Comparison of ENCODE assay signal across 9 cellular contexts in the genomic region with DNA sequence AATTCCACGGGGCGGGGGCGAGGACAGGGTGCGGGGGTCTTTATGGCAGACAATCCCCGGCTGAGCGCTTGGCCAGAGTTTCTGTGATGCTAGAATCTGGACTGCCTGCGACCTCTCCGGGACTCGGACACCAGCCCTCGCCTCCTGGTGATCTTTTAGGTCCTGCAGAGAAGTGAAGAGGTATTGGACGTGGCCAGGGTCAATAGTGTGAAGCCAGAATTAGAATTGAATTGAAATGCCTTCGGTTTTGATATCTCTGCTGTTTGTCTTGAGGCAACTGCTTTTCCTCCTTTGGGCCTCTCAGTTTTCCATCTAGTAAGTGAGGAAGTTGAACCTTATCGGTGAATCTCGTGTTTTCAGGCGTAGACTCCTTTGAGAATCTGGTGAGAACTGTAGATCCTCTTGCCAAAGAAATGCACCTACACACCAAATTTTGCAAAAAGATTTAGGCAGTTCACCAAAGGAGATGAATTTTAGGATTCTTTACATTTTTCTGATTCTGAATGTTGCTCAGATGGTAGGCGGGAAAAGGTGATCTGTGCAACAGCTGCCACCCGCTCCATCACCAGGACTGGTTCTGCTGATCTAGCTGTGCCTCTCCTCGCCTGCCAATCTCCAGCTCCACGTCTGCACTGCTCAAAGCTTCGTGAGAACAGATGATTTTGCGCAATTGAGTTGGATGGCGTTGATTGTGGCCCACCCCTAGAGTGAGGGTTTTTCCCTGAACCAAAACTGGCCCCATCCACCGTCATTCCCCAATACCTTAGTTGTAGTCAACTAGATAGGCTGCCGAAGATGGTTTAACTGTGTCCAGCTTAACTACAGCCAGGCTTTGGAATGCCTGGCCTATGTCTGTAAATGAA. TPM values are rescaled to one million over a fixed set of nuclear protein-coding genes. Genes with fewer than 3 reads are reported as not detected.
DNase-seq lines count a peak whose midpoint lies in the region; ATAC-seq and TF ChIP-seq lines count a peak whose summit lies in the region.
"Had no signal": no experiment of that assay in that cellular context is flagged by ENCODE, and none has a peak within 500 bp of the region (broad histone marks: within the 10 kb centered on the region; RNA-seq: fewer than 3 reads in every experiment).

No MANE protein-coding gene starts in this region.

- peaks cover 1% of the 10 kb centered on the region for H3K27me3 Mint-ChIP-seq in activated CD4-positive, alpha-beta memory T cell treated with anti-CD3 and anti-CD28 coated beads for 36 hours

- WGBS in gastroesophageal sphincter (ENCODE audit: low coverage in 1 of 2), 2 donors, result 12 to 14% methylated on average over 6 to 12 of the region's 24 CpGs
- 7% methylated on average over 24 of the region's 24 CpGs for WGBS in prostate gland

- no peaks in the 10 kb centered on the region for H3K9me3 Mint-ChIP-seq in activated CD4-positive, alpha-beta memory T cell treated with anti-CD3 and anti-CD28 coated beads for 36 hours

- H3K27me3 ChIP-seq in gastroesophageal sphincter, result no peaks in the 10 kb centered on the region
- H3K27me3 ChIP-seq in prostate gland (replicated peaks; ENCODE audit: insufficient read depth), result no peaks in the 10 kb centered on the region

- peaks cover 62% of the 10 kb centered on the region for H3K4me1 Mint-ChIP-seq in activated CD4-positive, alpha-beta memory T cell treated with anti-CD3 and anti-CD28 coated beads for 36 hours (ENCODE audit: low read depth)

- H3K4me1 ChIP-seq in gastroesophageal sphincter, result peaks cover 0 to 66% (median 8%) of the 10 kb centered on the region in 3 donors
- H3K4me1 ChIP-seq in prostate gland (replicated peaks), result no peaks in the 10 kb centered on the region

- peaks cover 0 to 12% of the 10 kb centered on the region in 2 donors for H3K36me3 ChIP-seq in gastroesophageal sphincter
- H3K36me3 ChIP-seq in prostate gland, result no peaks in the 10 kb centered on the region

- TF ChIP-seq POLR2A in gastroesophageal sphincter (IDR thresholded peaks at IDR 0.05), result no peak
- no peak for TF ChIP-seq POLR2A in prostate gland (IDR thresholded peaks at IDR 0.05)

- peak overlapping the region; percentile 98 for H3K4me3 Mint-ChIP-seq in activated CD4-positive, alpha-beta memory T cell treated with anti-CD3 and anti-CD28 coated beads for 36 hours

- CTCF ChIA-PET in activated CD4-positive, alpha-beta memory T cell treated with anti-CD3 and anti-CD28 coated beads for 36 hours (lab: Charles Lee), result interaction anchor here (1.1 to 10.3 kb wide), 4 partner anchors 99 to 399 kb away, joined by 3 to 453 read pairs (median 68); partner anchors contain the start of gene FITM2

- TF ChIP-seq CTCF in gastroesophageal sphincter (IDR thresholded peaks at IDR 0.05) (peak in 1 of 4 experiments; percentile 6), prostate gland (IDR thresholded peaks at IDR 0.05) (no peak)

- peak overlapping the region; percentile 84 to 100 (median 96) for H3K27ac ChIP-seq in gastroesophageal sphincter
- peak overlapping the region; percentile 95 to 97 for H3K27ac ChIP-seq in prostate gland

- peaks cover 5% of the 10 kb centered on the region for H3K36me3 Mint-ChIP-seq in activated CD4-positive, alpha-beta memory T cell treated with anti-CD3 and anti-CD28 coated beads for 36 hours

- DNase-seq in NCI-H1417 (lab: John Stamatoyannopoulos, UW) (peak in 2 of 3 experiments; percentile 53 to 81), NCI-H1417 treated with DMSO at 0.1 percent for 48 hours (lab: John Stamatoyannopoulos, UW) (no peak), prostate gland (ENCODE audit: low spot score) (peak; percentile 35), mesenteric fat pad (ENCODE audit: low spot score) (no peak), HuH-7.5 (ENCODE audit: low spot score) (no peak)
- no peak for DNase-seq in activated CD4-positive, alpha-beta memory T cell treated with anti-CD3 and anti-CD28 coated beads for 36 hours

- intact Hi-C loops in activated CD4-positive, alpha-beta memory T cell treated with anti-CD3 and anti-CD28 coated beads for 36 hours (cut with micrococcal nuclease), result loop anchor here (2.0 to 10.0 kb wide), 6 partner anchors 251 to 754 kb away; partner anchors contain the start of genes SERINC3, SRSF6 and YWHAB
- intact Hi-C loops in prostate gland (cut with DNase I), result loop anchor here (5.0 to 10.0 kb wide), 3 partner anchors 313 to 754 kb away; partner anchors contain the start of genes SERINC3 and SRSF6

- H3K9me3 ChIP-seq in gastroesophageal sphincter, result no peaks in the 10 kb centered on the region
- H3K9me3 ChIP-seq in prostate gland, result no peaks in the 10 kb centered on the region

- peak overlapping the region; percentile 55 to 97 for H3K4me3 ChIP-seq in gastroesophageal sphincter
- H3K4me3 ChIP-seq in prostate gland, result peak overlapping the region; percentile 81 to 90

- TF ChIP-seq EP300 in gastroesophageal sphincter (IDR thresholded peaks at IDR 0.05), result no peak

- H3K27ac Mint-ChIP-seq in activated CD4-positive, alpha-beta memory T cell treated with anti-CD3 and anti-CD28 coated beads for 36 hours, result peak overlapping the region; percentile 93

- POLR2A ChIA-PET in activated CD4-positive, alpha-beta memory T cell treated with anti-CD3 and anti-CD28 coated beads for 36 hours (lab: Charles Lee), result interaction anchor here (1.0 to 1.5 kb wide), 3 partner anchors 99 to 264 kb away, joined by 3 to 6 read pairs (median 4); partner anchors contain the start of genes FITM2 and TTPAL

- ATAC-seq in HG03196 (IDR thresholded peaks at IDR 0.05; ENCODE audit: unreplicated experiment) (peak; percentile 19), gastroesophageal sphincter (no peak)

RNA-seq across cellular contexts. Expression of gene OSER1, which starts 0.8 kb away (rescaled TPM):
- total RNA-seq in activated CD4-positive, alpha-beta memory T cell treated with anti-CD3 and anti-CD28 coated beads for 36 hours, result 10 to 100 TPM; 23.4 to 24.2 TPM
- 10 to 100 TPM; 47.6 to 97.3 (median 70.3) TPM for total RNA-seq in gastroesophageal sphincter
- total RNA-seq in prostate gland, result 10 to 100 TPM; 31.6 to 42.7 TPM
- 29.9 TPM for total RNA-seq in mesenteric fat pad

RNA-seq across cellular contexts. Expression of gene JPH2, which starts 24.4 kb away (rescaled TPM):
- not detected for total RNA-seq in activated CD4-positive, alpha-beta memory T cell treated with anti-CD3 and anti-CD28 coated beads for 36 hours
- total RNA-seq in gastroesophageal sphincter (100 to 1,000 TPM; 173 to 442 (median 242) TPM), prostate gland (10 to 100 TPM; 29.1 to 31.1 TPM), mesenteric fat pad (5.6 TPM)

RNA-seq across cellular contexts. Expression of gene GDAP1L1, which starts 35.7 kb away (rescaled TPM):
- not detected for total RNA-seq in activated CD4-positive, alpha-beta memory T cell treated with anti-CD3 and anti-CD28 coated beads for 36 hours
- total RNA-seq in gastroesophageal sphincter (under 1 TPM in 1 of 4 donors, not detected in 3; 0.67 TPM), prostate gland (1 to 10 TPM in 1 of 2 donors, not detected in 1; 1.5 TPM), mesenteric fat pad (not detected)
- total RNA-seq: glomerular endothelial cell had no signal

Comparison
In these comparisons a context has a peak if more than half of its experiments do, and no peak if none do; other contexts are left out.
1. DNase-seq: peak in NCI-H1417 (2 of 3) and prostate gland (single experiment); none in NCI-H1417 treated with DMSO at 0.1 percent for 48 hours (single experiment), activated CD4-positive, alpha-beta memory T cell treated with anti-CD3 and anti-CD28 coated beads for 36 hours (single experiment), mesenteric fat pad (single experiment) and HuH-7.5 (single experiment).
2. RNA of gene JPH2, which starts 24.4 kb away (total RNA-seq): 173 to 442 TPM in gastroesophageal sphincter; 29.1 to 31.1 TPM in prostate gland, 5.6 TPM in mesenteric fat pad (single experiment) and not detected in activated CD4-positive, alpha-beta memory T cell treated with anti-CD3 and anti-CD28 coated beads for 36 hours; every median in the first group is over 4 times any median in the second.